In genomic region chr11:64261556-64262080, GRCh38 we compare ENCODE assay signal across 20 cellular contexts. TPM values are rescaled to one million over a fixed set of nuclear protein-coding genes. Genes with fewer than 3 reads are reported as not detected.
DNase-seq lines count a peak whose midpoint lies in the region; ATAC-seq and TF ChIP-seq lines count a peak whose summit lies in the region.
"Had no signal": no experiment of that assay in that cellular context is flagged by ENCODE, and none has a peak within 500 bp of the region (broad histone marks: within the 10 kb centered on the region; RNA-seq: fewer than 3 reads in every experiment).

No MANE protein-coding gene starts in this region.

- H3K4me1 Mint-ChIP-seq in activated naive CD8-positive, alpha-beta T cell treated with anti-CD3 and anti-CD28 coated beads for 36 hours, result peaks cover 9% of the 10 kb centered on the region
- peaks cover 11% of the 10 kb centered on the region for H3K4me1 Mint-ChIP-seq in activated naive CD8-positive, alpha-beta T cell treated with anti-CD3 and anti-CD28 coated beads, Interleukin-2, amount 50 U/mL, for 24 hours
- peaks cover 5% of the 10 kb centered on the region for H3K4me1 Mint-ChIP-seq in chondrocyte (ENCODE audit: low read depth)
- H3K4me1 Mint-ChIP-seq in stimulated activated naive B cell treated with anti-CD40 and anti-IgM and Interleukin-4, amounts not matched to agents 10 μg/mL and 1 μg/mL and 100 μg/mL, for 72 hours, result peaks cover 14 to 20% of the 10 kb centered on the region in 2 donors
- peaks cover 10% of the 10 kb centered on the region for H3K4me1 Mint-ChIP-seq in activated T-helper 17 cell treated with anti-CD3 and anti-CD28 coated beads, Interleukin-2, amount 50 U/mL, for 72 hours
- H3K4me1 Mint-ChIP-seq: B cell had no signal

- H3K9ac ChIP-seq in neuronal stem cell (ENCODE audit: low read depth, low read length, poor library complexity), result peak overlapping the region; percentile 4

- H3K36me3 ChIP-seq in neuronal stem cell (replicated peaks in 1 of 2; ENCODE audit: control insufficient read depth in 2 of 2, insufficient read depth in 2 of 2, low read length in 2 of 2), result peaks cover 46 to 85% of the 10 kb centered on the region in 2 donors

- peaks cover 3% of the 10 kb centered on the region for H3K79me1 ChIP-seq in neuronal stem cell (ENCODE audit: low read depth, low read length)

- no peak overlapping the region for H2BK120ac ChIP-seq in neuronal stem cell (ENCODE audit: low read depth, low read length)

- no peak for TF ChIP-seq CTCF in chondrocyte (IDR thresholded peaks at IDR 0.05)

- no peak overlapping the region for H2BK15ac ChIP-seq in neuronal stem cell (ENCODE audit: low read length)

- H3K36me3 Mint-ChIP-seq in activated naive CD8-positive, alpha-beta T cell treated with anti-CD3 and anti-CD28 coated beads for 36 hours, result peaks cover 11% of the 10 kb centered on the region
- H3K36me3 Mint-ChIP-seq in activated naive CD8-positive, alpha-beta T cell treated with anti-CD3 and anti-CD28 coated beads, Interleukin-2, amount 50 U/mL, for 24 hours (ENCODE audit: low read depth), result peaks cover 3% of the 10 kb centered on the region
- peaks cover 38% of the 10 kb centered on the region for H3K36me3 Mint-ChIP-seq in chondrocyte (ENCODE audit: low read depth)
- H3K36me3 Mint-ChIP-seq in stimulated activated naive B cell treated with anti-CD40 and anti-IgM and Interleukin-4, amounts not matched to agents 10 μg/mL and 1 μg/mL and 100 μg/mL, for 72 hours, result peaks cover 43 to 68% of the 10 kb centered on the region in 2 donors
- H3K36me3 Mint-ChIP-seq in activated T-helper 17 cell treated with anti-CD3 and anti-CD28 coated beads, Interleukin-2, amount 50 U/mL, for 72 hours (ENCODE audit: low read depth), result peaks cover 40% of the 10 kb centered on the region

- WGBS in neuronal stem cell (ENCODE audit: extremely low coverage in 2 of 2, insufficient read length in 2 of 2, insufficient replicate concordance in 1 of 2), 2 donors, result no CpG with 5 or more reads among the region's 18 CpGs

- H2BK12ac ChIP-seq in neuronal stem cell (ENCODE audit: low read length), result no peak overlapping the region

- H3K4me2 ChIP-seq in neuronal stem cell (ENCODE audit: insufficient read depth, low read length, poor library complexity, severe bottlenecking), result no peak overlapping the region
- H3K4me2 ChIP-seq: A549 had no signal

- no peak for DNase-seq in activated naive CD8-positive, alpha-beta T cell treated with anti-CD3 and anti-CD28 coated beads for 36 hours
- DNase-seq in activated naive CD8-positive, alpha-beta T cell treated with anti-CD3 and anti-CD28 coated beads, Interleukin-2, amount 50 U/mL, for 24 hours, result no peak
- DNase-seq in chondrocyte (ENCODE audit: low spot score), result no peak
- DNase-seq in neuronal stem cell (ENCODE audit: low spot score), result no peak
- no peak for DNase-seq in stimulated activated naive B cell treated with anti-CD40 and anti-IgM and Interleukin-4, amounts not matched to agents 10 μg/mL and 1 μg/mL and 100 μg/mL, for 72 hours
- no peak for DNase-seq in activated CD4-positive, CD25-positive, alpha-beta regulatory T cell (lab: John Stamatoyannopoulos, UW)
- no peak for DNase-seq in NCI-H524 (lab: John Stamatoyannopoulos, UW)
- DNase-seq: AML-193; Caco-2; Calu3; CD4-positive, alpha-beta T cell; CD8-positive, alpha-beta T cell; DMS79 treated with DMSO at 0.1 percent for 48 hours; GF-D8 had no signal

- H3K23ac ChIP-seq in neuronal stem cell (ENCODE audit: low read depth, low read length, poor library complexity), result peak overlapping the region; percentile 12

- H4K8ac ChIP-seq in neuronal stem cell (ENCODE audit: low read depth, low read length), result no peak overlapping the region

- H3K9me3 ChIP-seq in neuronal stem cell (replicated peaks in 1 of 2; ENCODE audit: control insufficient read depth in 2 of 2, insufficient read depth in 1 of 2, low read depth in 1 of 2, low read length in 2 of 2), result no peaks in the 10 kb centered on the region
- H3K9me3 ChIP-seq: A549; BLaER1 treated with 17β-estradiol and CSF1 and Interleukin-3, amounts not matched to agents 10 nM and 100 nM; Caco-2 had no signal

- no peak overlapping the region for H3K4me3 ChIP-seq in neuronal stem cell (ENCODE audit: low read length in 2 of 2)
- H3K4me3 ChIP-seq: A549; BLaER1 treated with 17β-estradiol and CSF1 and Interleukin-3, amounts not matched to agents 10 nM and 100 nM had no signal

- peak overlapping the region; percentile 53 for H2BK5ac ChIP-seq in neuronal stem cell (ENCODE audit: low read length)

- H3K27ac Mint-ChIP-seq in activated naive CD8-positive, alpha-beta T cell treated with anti-CD3 and anti-CD28 coated beads for 36 hours, result peak overlapping the region; percentile 34
- H3K27ac Mint-ChIP-seq in activated naive CD8-positive, alpha-beta T cell treated with anti-CD3 and anti-CD28 coated beads, Interleukin-2, amount 50 U/mL, for 24 hours, result no peak overlapping the region
- peak overlapping the region; percentile 17 for H3K27ac Mint-ChIP-seq in chondrocyte (ENCODE audit: unreplicated experiment)
- H3K27ac Mint-ChIP-seq in stimulated activated naive B cell treated with anti-CD40 and anti-IgM and Interleukin-4, amounts not matched to agents 10 μg/mL and 1 μg/mL and 100 μg/mL, for 72 hours, result peak overlapping the region; percentile 54
- no peak overlapping the region for H3K27ac Mint-ChIP-seq in activated T-helper 17 cell treated with anti-CD3 and anti-CD28 coated beads, Interleukin-2, amount 50 U/mL, for 72 hours
- H3K27ac Mint-ChIP-seq: B cell; CD4-positive, alpha-beta T cell; CD8-positive, alpha-beta T cell had no signal

- no peaks in the 10 kb centered on the region for H3K27me3 Mint-ChIP-seq in activated naive CD8-positive, alpha-beta T cell treated with anti-CD3 and anti-CD28 coated beads for 36 hours
- H3K27me3 Mint-ChIP-seq in activated naive CD8-positive, alpha-beta T cell treated with anti-CD3 and anti-CD28 coated beads, Interleukin-2, amount 50 U/mL, for 24 hours, result no peaks in the 10 kb centered on the region
- no peaks in the 10 kb centered on the region for H3K27me3 Mint-ChIP-seq in chondrocyte (ENCODE audit: low read depth)
- no peaks in the 10 kb centered on the region for H3K27me3 Mint-ChIP-seq in stimulated activated naive B cell treated with anti-CD40 and anti-IgM and Interleukin-4, amounts not matched to agents 10 μg/mL and 1 μg/mL and 100 μg/mL, for 72 hours
- H3K27me3 Mint-ChIP-seq in activated T-helper 17 cell treated with anti-CD3 and anti-CD28 coated beads, Interleukin-2, amount 50 U/mL, for 72 hours, result no peaks in the 10 kb centered on the region
- H3K27me3 Mint-ChIP-seq: B cell; CD4-positive, alpha-beta T cell had no signal

- no peaks in the 10 kb centered on the region for H3K9me3 Mint-ChIP-seq in activated naive CD8-positive, alpha-beta T cell treated with anti-CD3 and anti-CD28 coated beads for 36 hours
- H3K9me3 Mint-ChIP-seq in activated naive CD8-positive, alpha-beta T cell treated with anti-CD3 and anti-CD28 coated beads, Interleukin-2, amount 50 U/mL, for 24 hours, result no peaks in the 10 kb centered on the region
- no peaks in the 10 kb centered on the region for H3K9me3 Mint-ChIP-seq in chondrocyte (ENCODE audit: low read depth)
- H3K9me3 Mint-ChIP-seq in stimulated activated naive B cell treated with anti-CD40 and anti-IgM and Interleukin-4, amounts not matched to agents 10 μg/mL and 1 μg/mL and 100 μg/mL, for 72 hours, result no peaks in the 10 kb centered on the region
- H3K9me3 Mint-ChIP-seq in activated T-helper 17 cell treated with anti-CD3 and anti-CD28 coated beads, Interleukin-2, amount 50 U/mL, for 72 hours, result no peaks in the 10 kb centered on the region
- H3K9me3 Mint-ChIP-seq: CD4-positive, alpha-beta T cell; CD8-positive, alpha-beta T cell had no signal

- H3K4me3 Mint-ChIP-seq in activated naive CD8-positive, alpha-beta T cell treated with anti-CD3 and anti-CD28 coated beads for 36 hours, result no peak overlapping the region
- H3K4me3 Mint-ChIP-seq in activated naive CD8-positive, alpha-beta T cell treated with anti-CD3 and anti-CD28 coated beads, Interleukin-2, amount 50 U/mL, for 24 hours, result no peak overlapping the region
- no peak overlapping the region for H3K4me3 Mint-ChIP-seq in chondrocyte (ENCODE audit: unreplicated experiment)
- H3K4me3 Mint-ChIP-seq in stimulated activated naive B cell treated with anti-CD40 and anti-IgM and Interleukin-4, amounts not matched to agents 10 μg/mL and 1 μg/mL and 100 μg/mL, for 72 hours, result no peak overlapping the region
- no peak overlapping the region for H3K4me3 Mint-ChIP-seq in activated T-helper 17 cell treated with anti-CD3 and anti-CD28 coated beads, Interleukin-2, amount 50 U/mL, for 72 hours
- H3K4me3 Mint-ChIP-seq: B cell; CD4-positive, alpha-beta T cell; CD8-positive, alpha-beta T cell had no signal

- H3K4ac ChIP-seq in neuronal stem cell (ENCODE audit: low read length), result no peak overlapping the region

- H3K27ac ChIP-seq in neuronal stem cell (replicated peaks; ENCODE audit: low read length), result no peak overlapping the region
- H3K27ac ChIP-seq: 22Rv1, A549, C4-2B had no signal

- peaks cover 0 to 4% of the 10 kb centered on the region in 2 donors for H3K4me1 ChIP-seq in neuronal stem cell (ENCODE audit: control insufficient read depth in 2 of 2, insufficient read depth in 1 of 2, low read depth in 1 of 2, low read length in 2 of 2)
- H3K4me1 ChIP-seq: Caco-2 had no signal

- no peak overlapping the region for H2AK5ac ChIP-seq in neuronal stem cell (ENCODE audit: low read depth, low read length)

- H3K27me3 ChIP-seq in neuronal stem cell (ENCODE audit: control insufficient read depth in 3 of 3, insufficient read depth in 3 of 3, low read depth in 1 of 3, low read length in 3 of 3), result no peaks in the 10 kb centered on the region
- H3K27me3 ChIP-seq: BLaER1 treated with 17β-estradiol and CSF1 and Interleukin-3, amounts not matched to agents 10 nM and 100 nM had no signal

- ATAC-seq in activated naive CD8-positive, alpha-beta T cell treated with anti-CD3 and anti-CD28 coated beads, Interleukin-2, amount 50 U/mL, for 24 hours, result no peak
- no peak for ATAC-seq in stimulated activated naive B cell treated with anti-CD40 and anti-IgM and Interleukin-4, amounts not matched to agents 10 μg/mL and 1 μg/mL and 100 μg/mL, for 72 hours (replicated peaks)
- ATAC-seq in activated T-helper 17 cell treated with anti-CD3 and anti-CD28 coated beads, Interleukin-2, amount 50 U/mL, for 72 hours (replicated peaks), result no peak
- ATAC-seq: A549; CD8-positive, alpha-beta T cell had no signal

- peak overlapping the region; percentile 8 for H3K14ac ChIP-seq in neuronal stem cell (ENCODE audit: low read length)

- H2AFZ ChIP-seq in neuronal stem cell (ENCODE audit: low read length), result no peak overlapping the region

- no peak overlapping the region for H4K91ac ChIP-seq in neuronal stem cell (ENCODE audit: low read depth, low read length, poor library complexity)

- H3K18ac ChIP-seq in neuronal stem cell (ENCODE audit: low read length), result no peak overlapping the region

RNA-seq across cellular contexts. Expression of gene PLCB3, which starts 10.3 kb away (rescaled TPM):
- total RNA-seq in activated naive CD8-positive, alpha-beta T cell treated with anti-CD3 and anti-CD28 coated beads for 36 hours, result 1 to 10 TPM; 7.3 to 7.4 TPM
- total RNA-seq in chondrocyte, result 35.5 to 51.4 TPM (median 47.2 TPM) in 3 replicates
- polyA plus RNA-seq in neuronal stem cell (2013, experiment 1 of 2), result 17.0 TPM
- 17.0 TPM for polyA plus RNA-seq in neuronal stem cell (2013, experiment 2 of 2)
- 10 to 100 TPM; 13.1 to 22.8 TPM for total RNA-seq in activated T-helper 17 cell treated with anti-CD3 and anti-CD28 coated beads, Interleukin-2, amount 50 U/mL, for 72 hours

RNA-seq across cellular contexts. Expression of gene PPP1R14B, which starts 14.9 kb away (rescaled TPM):
- total RNA-seq in activated naive CD8-positive, alpha-beta T cell treated with anti-CD3 and anti-CD28 coated beads for 36 hours, result 100 to 1,000 TPM; 332 to 336 TPM
- total RNA-seq in chondrocyte, result 280 to 358 TPM (median 322 TPM) in 3 replicates
- 292 TPM for polyA plus RNA-seq in neuronal stem cell (2013, experiment 1 of 2)
- 280 TPM for polyA plus RNA-seq in neuronal stem cell (2013, experiment 2 of 2)
- 100 to 1,000 TPM; 236 to 276 TPM for total RNA-seq in activated T-helper 17 cell treated with anti-CD3 and anti-CD28 coated beads, Interleukin-2, amount 50 U/mL, for 72 hours

RNA-seq across cellular contexts. Expression of gene FKBP2, which starts 20.7 kb away (rescaled TPM):
- 10 to 100 TPM; 21.9 to 22.8 TPM for total RNA-seq in activated naive CD8-positive, alpha-beta T cell treated with anti-CD3 and anti-CD28 coated beads for 36 hours
- total RNA-seq in chondrocyte, result 42.1 to 54.3 TPM (median 43.0 TPM) in 3 replicates
- 36.4 TPM for polyA plus RNA-seq in neuronal stem cell (2013, experiment 1 of 2)
- 40.7 TPM for polyA plus RNA-seq in neuronal stem cell (2013, experiment 2 of 2)
- 10 to 100 TPM; 16.3 to 45.2 TPM for total RNA-seq in activated T-helper 17 cell treated with anti-CD3 and anti-CD28 coated beads, Interleukin-2, amount 50 U/mL, for 72 hours

RNA-seq across cellular contexts. Expression of gene BAD, which starts 22.8 kb away (rescaled TPM):
- total RNA-seq in activated naive CD8-positive, alpha-beta T cell treated with anti-CD3 and anti-CD28 coated beads for 36 hours, result 10 to 100 TPM; 23.5 to 24.2 TPM
- 55.5 to 58.8 TPM (median 56.8 TPM) in 3 replicates for total RNA-seq in chondrocyte
- polyA plus RNA-seq in neuronal stem cell (2013, experiment 1 of 2), result 44.3 TPM
- polyA plus RNA-seq in neuronal stem cell (2013, experiment 2 of 2), result 44.9 TPM
- 10 to 100 TPM; 21.5 to 38.5 TPM for total RNA-seq in activated T-helper 17 cell treated with anti-CD3 and anti-CD28 coated beads, Interleukin-2, amount 50 U/mL, for 72 hours

RNA-seq across cellular contexts. Expression of gene GPR137, which starts 24.0 kb away (rescaled TPM):
- 10 to 100 TPM; 32.5 to 35.7 TPM for total RNA-seq in activated naive CD8-positive, alpha-beta T cell treated with anti-CD3 and anti-CD28 coated beads for 36 hours
- 57.8 to 64.8 TPM (median 59.2 TPM) in 3 replicates for total RNA-seq in chondrocyte
- polyA plus RNA-seq in neuronal stem cell (2013, experiment 1 of 2), result 25.9 TPM
- polyA plus RNA-seq in neuronal stem cell (2013, experiment 2 of 2), result 24.6 TPM
- 10 to 100 TPM; 40.6 to 41.4 TPM for total RNA-seq in activated T-helper 17 cell treated with anti-CD3 and anti-CD28 coated beads, Interleukin-2, amount 50 U/mL, for 72 hours

Comparison
In these comparisons a context has a peak if more than half of its experiments do, and no peak if none do; other contexts are left out.
1. H3K27ac Mint-ChIP-seq: peak in activated naive CD8-positive, alpha-beta T cell treated with anti-CD3 and anti-CD28 coated beads for 36 hours (single experiment), chondrocyte (single experiment) and stimulated activated naive B cell treated with anti-CD40 and anti-IgM and Interleukin-4, amounts not matched to agents 10 μg/mL and 1 μg/mL and 100 μg/mL, for 72 hours (single experiment); none in activated naive CD8-positive, alpha-beta T cell treated with anti-CD3 and anti-CD28 coated beads, Interleukin-2, amount 50 U/mL, for 24 hours (single experiment) and activated T-helper 17 cell treated with anti-CD3 and anti-CD28 coated beads, Interleukin-2, amount 50 U/mL, for 72 hours (single experiment).